1 cellular context compared by ENCODE assay signal in the genomic region with DNA sequence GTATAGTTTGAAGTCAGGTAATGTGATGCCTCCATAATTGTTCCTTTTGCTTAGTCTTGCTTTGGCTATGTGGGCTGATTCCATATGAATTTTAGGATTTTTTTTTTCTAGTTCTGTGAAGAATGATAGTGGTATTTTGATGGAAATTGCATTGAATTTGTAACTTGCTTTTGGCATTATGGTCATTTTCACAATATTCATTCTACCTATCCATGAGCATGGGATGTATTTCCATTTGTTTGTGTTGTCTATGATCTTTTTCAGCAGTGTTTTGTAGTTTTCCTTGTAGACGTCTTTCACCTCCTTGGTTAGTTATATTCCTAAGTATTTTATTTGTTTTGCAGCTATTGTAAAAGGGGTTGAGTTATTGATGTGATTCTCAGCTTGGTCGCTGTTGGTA. TPM values are rescaled to one million over a fixed set of nuclear protein-coding genes. Genes with fewer than 3 reads are reported as not detected.
"Had no signal": no experiment of that assay in that cellular context is flagged by ENCODE, and none has a peak within 500 bp of the region (broad histone marks: within the 10 kb centered on the region; RNA-seq: fewer than 3 reads in every experiment).

No MANE protein-coding gene starts in this region.

RNA-seq across cellular contexts. Expression of a gene that starts 42.9 kb away (rescaled TPM):
- total RNA-seq: NCI-H460 had no signal
